ENCODE assay signal across 12 cellular contexts in the genomic region with DNA sequence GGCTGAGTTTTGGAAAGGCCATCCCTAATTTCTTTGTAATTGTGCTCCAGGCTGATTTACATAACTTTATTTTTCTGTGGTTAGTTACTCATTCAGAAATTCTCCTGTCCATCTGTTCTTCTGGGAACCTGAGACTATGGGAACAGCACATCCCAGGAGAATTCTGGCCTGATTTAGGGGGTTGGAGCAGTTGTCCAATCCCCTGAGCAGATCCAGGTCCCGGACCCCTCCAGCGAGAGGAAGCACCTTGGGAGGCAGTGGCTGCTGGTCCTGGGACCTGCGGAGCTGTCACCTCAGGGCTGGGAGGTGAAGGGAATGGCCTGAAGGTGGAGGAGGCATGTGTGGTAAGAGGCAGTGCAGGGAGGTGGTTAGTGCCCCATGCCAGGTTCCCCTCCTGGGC. TPM values are rescaled to one million over a fixed set of nuclear protein-coding genes. Genes with fewer than 3 reads are reported as not detected.
A peak's percentile ranks its signal among the peaks of the same experiment; 100 is the strongest.
DNase-seq lines count a peak whose midpoint lies in the region; ATAC-seq and TF ChIP-seq lines count a peak whose summit lies in the region.
"Had no signal": no experiment of that assay in that cellular context is flagged by ENCODE, and none has a peak within 500 bp of the region (broad histone marks: within the 10 kb centered on the region; RNA-seq: fewer than 3 reads in every experiment).

No MANE protein-coding gene starts in this region.

- no peaks in the 10 kb centered on the region for H4K20me1 ChIP-seq in mammary epithelial cell (ENCODE audit: insufficient read depth, low read length)

- peak overlapping the region; percentile 26 for H3K4me3 ChIP-seq in left ventricle myocardium inferior
- H3K4me3 ChIP-seq in mammary epithelial cell (replicated peaks in 1 of 3; ENCODE audit: insufficient read depth in 1 of 3, low read depth in 2 of 3, low read length in 3 of 3) = no peak overlapping the region
- H3K4me3 ChIP-seq in left lung = no peak overlapping the region
- H3K4me3 ChIP-seq in vagina = no peak overlapping the region
- H3K4me3 ChIP-seq: thoracic aorta had no signal

- BruUV-seq in mammary epithelial cell (replicated peaks; lab: Mats Ljungman, UMichigan) = no TSS peak

- H2AFZ ChIP-seq in mammary epithelial cell (ENCODE audit: low read depth, low read length) = peak overlapping the region; percentile 32

- peak overlapping the region; percentile 54 for H3K4me2 ChIP-seq in mammary epithelial cell (ENCODE audit: insufficient read depth, low read depth, low read length)

- 3% methylated on average over 3 of the region's 3 CpGs for WGBS in mammary epithelial cell (ENCODE audit: low coverage, missing lambda C conversion rate)

- dilution Hi-C loops in mammary epithelial cell (cut with HindIII; ENCODE audit: low sequenced_read_pairs) = no loop called here

- peak overlapping the region; percentile 65 for H3K9ac ChIP-seq in mammary epithelial cell (ENCODE audit: insufficient read depth, low read length)

- in situ Hi-C loops in mammary epithelial cell (cut with MboI; ENCODE audit: low sequenced_read_pairs in 2 of 2) = no loop called here

- H3K27ac ChIP-seq in left ventricle myocardium inferior (replicated peaks) = peak overlapping the region; percentile 83
- peak overlapping the region; percentile 79 for H3K27ac ChIP-seq in mammary epithelial cell (ENCODE audit: insufficient read depth, low read depth, low read length)
- H3K27ac ChIP-seq in left lung = peak overlapping the region; percentile 58 to 71
- peak overlapping the region; percentile 54 for H3K27ac ChIP-seq in vagina

- intact Hi-C loops in left ventricle myocardium inferior (cut with micrococcal nuclease) = no loop called here
- intact Hi-C loops in left ventricle myocardium superior (cut with micrococcal nuclease) = no loop called here
- intact Hi-C loops in mammary epithelial cell (cut with micrococcal nuclease) = no loop called here
- intact Hi-C loops in left lung (cut with DNase I) = no loop called here
- intact Hi-C loops in vagina (cut with DNase I) = no loop called here

- DNase-seq in left ventricle myocardium inferior (no peak), left ventricle myocardium superior (no peak), mammary epithelial cell (peak; percentile 89), left lung (no peak), vagina (ENCODE audit: extremely low spot score in 2 of 2) (no peak), COLO668 (lab: John Stamatoyannopoulos, UW; ENCODE audit: unreplicated experiment) (no peak), NK-92 (lab: John Stamatoyannopoulos, UW; ENCODE audit: unreplicated experiment) (no peak)
- DNase-seq: ACHN, NCI-H146 had no signal

- no peak for TF ChIP-seq CTCF in left ventricle myocardium inferior (IDR thresholded peaks at IDR 0.05; ENCODE audit: borderline replicate concordance)
- TF ChIP-seq CTCF in mammary epithelial cell (conservative IDR thresholded peaks at IDR 0.05 in 1 of 2, IDR thresholded peaks at IDR 0.05 in 1 of 2; ENCODE audit: extremely low read depth in 1 of 2, insufficient read depth in 1 of 2, low read depth in 1 of 2, low read length in 2 of 2) = no peak
- no peak for TF ChIP-seq CTCF in left lung (IDR thresholded peaks at IDR 0.05)
- no peak for TF ChIP-seq CTCF in vagina (IDR thresholded peaks at IDR 0.05)

- H3K79me2 ChIP-seq in mammary epithelial cell (ENCODE audit: insufficient read depth, low read length) = peaks cover 45% of the 10 kb centered on the region

- ATAC-seq in left ventricle myocardium superior = no peak
- ATAC-seq in left lung = peak; percentile 14
- no peak for ATAC-seq in GM19455 (IDR thresholded peaks at IDR 0.05; ENCODE audit: unreplicated experiment)
- ATAC-seq: left lobe of liver had no signal

- H3K27me3 ChIP-seq in left ventricle myocardium inferior (ENCODE audit: low read depth) (no peaks in the 10 kb centered on the region), mammary epithelial cell (ENCODE audit: insufficient read depth, low read length) (no peaks in the 10 kb centered on the region), left lung (peaks cover 0 to 32% of the 10 kb centered on the region in 2 donors), vagina (no peaks in the 10 kb centered on the region)

- H3K36me3 ChIP-seq in left ventricle myocardium inferior (peaks cover 4% of the 10 kb centered on the region), mammary epithelial cell (ENCODE audit: insufficient read depth, low read length) (no peaks in the 10 kb centered on the region), left lung (no peaks in the 10 kb centered on the region), vagina (no peaks in the 10 kb centered on the region)

- TF ChIP-seq POLR2A in vagina (IDR thresholded peaks at IDR 0.05) = no peak

- peaks cover 73% of the 10 kb centered on the region for H3K4me1 ChIP-seq in left ventricle myocardium inferior
- peaks cover 71% of the 10 kb centered on the region for H3K4me1 ChIP-seq in mammary epithelial cell (ENCODE audit: insufficient read depth, low read length)
- peaks cover 10 to 29% of the 10 kb centered on the region in 2 donors for H3K4me1 ChIP-seq in left lung
- peaks cover 51% of the 10 kb centered on the region for H3K4me1 ChIP-seq in vagina

- no peaks in the 10 kb centered on the region for H3K9me3 ChIP-seq in left ventricle myocardium inferior (replicated peaks)
- no peaks in the 10 kb centered on the region for H3K9me3 ChIP-seq in mammary epithelial cell (replicated peaks; ENCODE audit: insufficient read depth, low read length)
- no peaks in the 10 kb centered on the region for H3K9me3 ChIP-seq in left lung
- H3K9me3 ChIP-seq in vagina = no peaks in the 10 kb centered on the region
- H3K9me3 ChIP-seq: thoracic aorta had no signal

- CTCF ChIA-PET in mammary epithelial cell (lab: Charles Lee; ENCODE audit: low non-redundant PET) = no interaction called here

RNA-seq across cellular contexts. Expression of a gene that starts 40.4 kb away (rescaled TPM):
- total RNA-seq in left ventricle myocardium inferior (305 TPM), left ventricle myocardium superior (159 TPM), mammary epithelial cell (10 to 100 TPM; 29.2 to 30.3 TPM), left lung (10 to 100 TPM; 35.6 to 36.8 TPM), vagina (32.2 TPM)
- 38.7 TPM for polyA plus RNA-seq in mammary epithelial cell
- 40.7 TPM for polyA minus RNA-seq in mammary epithelial cell
